In genomic region chr10:71975087-71975890, GRCh38 we compare ENCODE assay signal across 8 cellular contexts. TPM values are rescaled to one million over a fixed set of nuclear protein-coding genes. Genes with fewer than 3 reads are reported as not detected.
A peak's percentile ranks its signal among the peaks of the same experiment; 100 is the strongest.
DNase-seq lines count a peak whose midpoint lies in the region; ATAC-seq and TF ChIP-seq lines count a peak whose summit lies in the region.

No MANE protein-coding gene starts in this region.

- ATAC-seq in GM21360 (IDR thresholded peaks at IDR 0.05; ENCODE audit: unreplicated experiment) (no peak), HG02610 (IDR thresholded peaks at IDR 0.05; ENCODE audit: unreplicated experiment) (no peak), HG03439 (IDR thresholded peaks at IDR 0.05; ENCODE audit: unreplicated experiment) (no peak)

- no peaks in the 10 kb centered on the region for H3K36me3 ChIP-seq in thyroid gland

- no peaks in the 10 kb centered on the region for H3K9me3 ChIP-seq in thyroid gland

- no peak for TF ChIP-seq POLR2A in thyroid gland (IDR thresholded peaks at IDR 0.05)

- no peaks in the 10 kb centered on the region for H3K27me3 ChIP-seq in thyroid gland

- H3K4me1 ChIP-seq in thyroid gland, result peaks cover 37 to 89% of the 10 kb centered on the region in 2 donors

- TF ChIP-seq CTCF in coronary artery (IDR thresholded peaks at IDR 0.05) (no peak), thyroid gland (IDR thresholded peaks at IDR 0.05) (no peak)

- DNase-seq in NCI-H2196 treated with DMSO at 0.1 percent for 48 hours (lab: John Stamatoyannopoulos, UW; ENCODE audit: unreplicated experiment) (peak; percentile 11), coronary artery (ENCODE audit: low spot score) (no peak), mucosa of gallbladder (ENCODE audit: low spot score) (peak; percentile 67), thyroid gland (peak; percentile 55 to 58), NCI-H1417 (lab: John Stamatoyannopoulos, UW) (no peak)

- H3K27ac ChIP-seq in coronary artery (peak overlapping the region; percentile 83 to 94), thyroid gland (peak overlapping the region in 2 of 3 donors; percentile 62 to 69)

- WGBS in thyroid gland, 2 donors, result 75 to 86% methylated on average over 11 to 13 of the region's 16 CpGs

- intact Hi-C loops in thyroid gland (cut with DNase I), result no loop called here

- H3K4me3 ChIP-seq in coronary artery, result peak overlapping the region; percentile 51
- no peak overlapping the region for H3K4me3 ChIP-seq in thyroid gland (replicated peaks in 1 of 3)

RNA-seq across cellular contexts. Expression of gene CHST3, which starts 11.1 kb away (rescaled TPM):
- 10.3 TPM for total RNA-seq in mucosa of gallbladder
- total RNA-seq in thyroid gland, result 10 to 100 TPM in 3 of 4 donors, 1 to 10 TPM in 1; 8.6 to 16.9 (median 14.0) TPM

Comparison
In these comparisons a context has a peak if more than half of its experiments do, and no peak if none do; other contexts are left out.
1. DNase-seq: peak in NCI-H2196 treated with DMSO at 0.1 percent for 48 hours (single experiment), mucosa of gallbladder (single experiment) and thyroid gland (2 of 2); none in coronary artery (single experiment) and NCI-H1417 (0 of 3).